ENCODE assay signal across 8 cellular contexts in genomic region chr20:43915209-43916072, GRCh38. TPM values are rescaled to one million over a fixed set of nuclear protein-coding genes. Genes with fewer than 3 reads are reported as not detected.
DNase-seq lines count a peak whose midpoint lies in the region; ATAC-seq and TF ChIP-seq lines count a peak whose summit lies in the region.

No MANE protein-coding gene starts in this region.

- no peak for DNase-seq in activated CD4-positive, alpha-beta memory T cell treated with anti-CD3 and anti-CD28 coated beads, Interleukin-2, amount 10 ng/mL, durations not matched to agents 7 days and 5 days
- peak; percentile 19 for DNase-seq in neural crest cell (ENCODE audit: low read depth, low spot score)
- DNase-seq in HT-29 (ENCODE audit: low spot score) = no peak

- H3K9ac ChIP-seq in BLaER1 = no peak overlapping the region

- no peak for TF ChIP-seq CTCF in neural crest cell (conservative IDR thresholded peaks at IDR 0.05)

- peaks cover 79% of the 10 kb centered on the region for H3K27me3 Mint-ChIP-seq in activated CD4-positive, alpha-beta memory T cell treated with anti-CD3 and anti-CD28 coated beads, Interleukin-2, amount 10 ng/mL, durations not matched to agents 7 days and 5 days
- H3K27me3 Mint-ChIP-seq in neural crest cell (ENCODE audit: low read depth) = peaks cover 72% of the 10 kb centered on the region

- peak overlapping the region; percentile 69 for H3K4me2 ChIP-seq in BLaER1

- ATAC-seq in HG02970 (IDR thresholded peaks at IDR 0.05; ENCODE audit: low FRiP score, unreplicated experiment) (peak; percentile 8), esophagus mucosa (peak; percentile 62), GM21390 (IDR thresholded peaks at IDR 0.05; ENCODE audit: unreplicated experiment) (no peak), HG02884 (IDR thresholded peaks at IDR 0.05; ENCODE audit: unreplicated experiment) (no peak)

- POLR2A ChIA-PET in activated CD4-positive, alpha-beta memory T cell treated with anti-CD3 and anti-CD28 coated beads, Interleukin-2, amount 10 ng/mL, durations not matched to agents 7 days and 5 days (lab: Charles Lee) = no interaction called here

- H3K4me3 Mint-ChIP-seq in activated CD4-positive, alpha-beta memory T cell treated with anti-CD3 and anti-CD28 coated beads, Interleukin-2, amount 10 ng/mL, durations not matched to agents 7 days and 5 days = peak overlapping the region; percentile 60
- peak overlapping the region; percentile 88 for H3K4me3 Mint-ChIP-seq in neural crest cell

- peak overlapping the region; percentile 1 for H3K27ac Mint-ChIP-seq in activated CD4-positive, alpha-beta memory T cell treated with anti-CD3 and anti-CD28 coated beads, Interleukin-2, amount 10 ng/mL, durations not matched to agents 7 days and 5 days
- no peak overlapping the region for H3K27ac Mint-ChIP-seq in neural crest cell (ENCODE audit: unreplicated experiment)

- no peak overlapping the region for H3K27ac ChIP-seq in BLaER1

- 0 out of 2 replicates have a peak, but pooled peaks cover 5% of the 10 kb centered on the region for H4K20me1 ChIP-seq in BLaER1

- H3K9me3 ChIP-seq in BLaER1 = peaks cover 37% of the 10 kb centered on the region

- peak overlapping the region; percentile 67 for H3K4me3 ChIP-seq in BLaER1

- peaks cover 13% of the 10 kb centered on the region for H3K36me3 Mint-ChIP-seq in activated CD4-positive, alpha-beta memory T cell treated with anti-CD3 and anti-CD28 coated beads, Interleukin-2, amount 10 ng/mL, durations not matched to agents 7 days and 5 days (ENCODE audit: low read depth)
- H3K36me3 Mint-ChIP-seq in neural crest cell (ENCODE audit: low read depth) = peaks cover 8% of the 10 kb centered on the region

- peaks cover 27% of the 10 kb centered on the region for H3K4me1 Mint-ChIP-seq in activated CD4-positive, alpha-beta memory T cell treated with anti-CD3 and anti-CD28 coated beads, Interleukin-2, amount 10 ng/mL, durations not matched to agents 7 days and 5 days
- peaks cover 10% of the 10 kb centered on the region for H3K4me1 Mint-ChIP-seq in neural crest cell

- no peaks in the 10 kb centered on the region for H3K36me3 ChIP-seq in BLaER1

- CTCF ChIA-PET in activated CD4-positive, alpha-beta memory T cell treated with anti-CD3 and anti-CD28 coated beads, Interleukin-2, amount 10 ng/mL, durations not matched to agents 7 days and 5 days (lab: Charles Lee) = no interaction called here

- peaks cover 18% of the 10 kb centered on the region for H3K9me3 Mint-ChIP-seq in activated CD4-positive, alpha-beta memory T cell treated with anti-CD3 and anti-CD28 coated beads, Interleukin-2, amount 10 ng/mL, durations not matched to agents 7 days and 5 days
- H3K9me3 Mint-ChIP-seq in neural crest cell = peaks cover 11% of the 10 kb centered on the region

- peaks cover 14% of the 10 kb centered on the region for H3K4me1 ChIP-seq in BLaER1

- peaks cover 18% of the 10 kb centered on the region for H3K27me3 ChIP-seq in BLaER1

RNA-seq across cellular contexts. Expression of gene TOX2, which starts 0.8 kb away (rescaled TPM):
- total RNA-seq in activated CD4-positive, alpha-beta memory T cell treated with anti-CD3 and anti-CD28 coated beads, Interleukin-2, amount 10 ng/mL, durations not matched to agents 7 days and 5 days = 1 to 10 TPM; 4.4 to 4.6 TPM
- total RNA-seq in esophagus mucosa = 1.2 TPM
- total RNA-seq in neural crest cell = 3.3 and 4.1 TPM in 2 replicates
- 0.18 and 1.9 TPM in 2 replicates for total RNA-seq in HT-29 (2014; rRNA removed; shearing (Covaris generic))

Comparison
In these comparisons a context has a peak if more than half of its experiments do, and no peak if none do; other contexts are left out.
1. ATAC-seq: peak in HG02970 (single experiment) and esophagus mucosa (single experiment); none in GM21390 (single experiment) and HG02884 (single experiment).